8 cellular contexts compared by ENCODE assay signal in genomic region chr6:24719125-24719931, GRCh38. TPM values are rescaled to one million over a fixed set of nuclear protein-coding genes. Genes with fewer than 3 reads are reported as not detected.
DNase-seq lines count a peak whose midpoint lies in the region; ATAC-seq and TF ChIP-seq lines count a peak whose summit lies in the region.

TSS of gene C6orf62 (minus strand) at chr6:24719154. CDS start at chr6:24718668, 486 bp downstream.

- no peaks in the 10 kb centered on the region for H3K27me3 Mint-ChIP-seq in T-helper 2 cell treated with Interferon-gamma antibody and Interleukin-4, amounts not matched to agents 5 μg/mL and 100 μg/mL, for 36 hours (ENCODE audit: low read depth)

- 1% methylated on average over 18 to 24 of the region's 24 CpGs for WGBS in body of pancreas, 2 donors

- no peak for ATAC-seq in body of pancreas

- intact Hi-C loops in body of pancreas (cut with DNase I), result loop anchor here (10.0 kb wide), 1 partner anchor 45 kb away; no protein-coding TSS in a partner anchor

- H3K4me1 ChIP-seq in body of pancreas, result peaks cover 35% of the 10 kb centered on the region

- H3K4me3 Mint-ChIP-seq in T-helper 2 cell treated with Interferon-gamma antibody and Interleukin-4, amounts not matched to agents 5 μg/mL and 100 μg/mL, for 36 hours, result peak within 1 kb of the TSS; percentile 100

- peak within 1 kb of the TSS; percentile 96 for H3K27ac ChIP-seq in HL-60 (replicated peaks)
- peak within 1 kb of the TSS; percentile 97 to 100 (median 98) for H3K27ac ChIP-seq in body of pancreas
- H3K27ac ChIP-seq in skin epidermis, result peak within 1 kb of the TSS; percentile 78 to 100 (median 99)

- peaks cover 0 to 2% of the 10 kb centered on the region in 2 donors for H3K36me3 ChIP-seq in body of pancreas (replicated peaks in 1 of 2; ENCODE audit: insufficient read depth in 1 of 2, low read depth in 2 of 2)

- TF ChIP-seq CTCF in HL-60 (IDR thresholded peaks at IDR 0.05; ENCODE audit: insufficient read depth, low read length) (no peak), body of pancreas (IDR thresholded peaks at IDR 0.05) (no peak)

- peak in 2 of 3 donors; percentile 28 to 39 for TF ChIP-seq POLR2A in body of pancreas (IDR thresholded peaks at IDR 0.05)

- H3K9me3 ChIP-seq in body of pancreas, result no peaks in the 10 kb centered on the region
- no peaks in the 10 kb centered on the region for H3K9me3 ChIP-seq in iPS-18c (ENCODE audit: control insufficient read depth, insufficient read depth, low read length)

- peaks cover 53% of the 10 kb centered on the region for H3K36me3 Mint-ChIP-seq in T-helper 2 cell treated with Interferon-gamma antibody and Interleukin-4, amounts not matched to agents 5 μg/mL and 100 μg/mL, for 36 hours (ENCODE audit: low read depth)

- peak within 1 kb of the TSS; percentile 100 for H3K27ac Mint-ChIP-seq in T-helper 2 cell treated with Interferon-gamma antibody and Interleukin-4, amounts not matched to agents 5 μg/mL and 100 μg/mL, for 36 hours

- peaks cover 37% of the 10 kb centered on the region for H3K4me1 Mint-ChIP-seq in T-helper 2 cell treated with Interferon-gamma antibody and Interleukin-4, amounts not matched to agents 5 μg/mL and 100 μg/mL, for 36 hours (ENCODE audit: low read depth)

- H3K27me3 ChIP-seq in HL-60 (ENCODE audit: insufficient read depth, poor library complexity, severe bottlenecking), result no peaks in the 10 kb centered on the region
- no peaks in the 10 kb centered on the region for H3K27me3 ChIP-seq in body of pancreas

- DNase-seq in HL-60 (ENCODE audit: low read depth in 1 of 2, low spot score in 1 of 2) (peak in 1 of 2 experiments; percentile 69), body of pancreas (peak; percentile 30 to 53 (median 42)), HPDE6-E6E7 (ENCODE audit: extremely low spot score) (no peak), NCI-H774 (lab: John Stamatoyannopoulos, UW) (no peak)
- peak; percentile 73 for DNase-seq in T-helper 2 cell treated with Interferon-gamma antibody and Interleukin-4, amounts not matched to agents 5 μg/mL and 100 μg/mL, for 36 hours (ENCODE audit: low spot score)

- peak within 1 kb of the TSS; percentile 99 for H3K4me3 ChIP-seq in GM08714 (ENCODE audit: low read length)
- H3K4me3 ChIP-seq in HL-60 (replicated peaks; ENCODE audit: insufficient read depth, low read length), result peak within 1 kb of the TSS; percentile 83
- peak within 1 kb of the TSS; percentile 84 to 86 for H3K4me3 ChIP-seq in body of pancreas
- peak within 1 kb of the TSS; percentile 98 for H3K4me3 ChIP-seq in iPS-18c (ENCODE audit: insufficient read depth, low read depth, low read length)
- peak within 1 kb of the TSS; percentile 71 to 91 (median 81) for H3K4me3 ChIP-seq in skin epidermis

- H3K9me3 Mint-ChIP-seq in T-helper 2 cell treated with Interferon-gamma antibody and Interleukin-4, amounts not matched to agents 5 μg/mL and 100 μg/mL, for 36 hours, result no peaks in the 10 kb centered on the region

RNA-seq across cellular contexts. Expression of gene C6orf62, which starts in this region (rescaled TPM):
- total RNA-seq in body of pancreas, result 10 to 100 TPM; 46.5 to 70.0 TPM

Comparison
In these comparisons a context has a peak if more than half of its experiments do, and no peak if none do; other contexts are left out.
1. DNase-seq: peak in T-helper 2 cell treated with Interferon-gamma antibody and Interleukin-4, amounts not matched to agents 5 μg/mL and 100 μg/mL, for 36 hours (single experiment) and body of pancreas (4 of 4); none in HPDE6-E6E7 (single experiment) and NCI-H774 (single experiment).
2. Peak in every context shown above with its lines, with median percentiles within 50 percentile points of each other: H3K4me3 ChIP-seq and H3K27ac ChIP-seq.